ENCODE assay signal across 27 cellular contexts in the genomic region with DNA sequence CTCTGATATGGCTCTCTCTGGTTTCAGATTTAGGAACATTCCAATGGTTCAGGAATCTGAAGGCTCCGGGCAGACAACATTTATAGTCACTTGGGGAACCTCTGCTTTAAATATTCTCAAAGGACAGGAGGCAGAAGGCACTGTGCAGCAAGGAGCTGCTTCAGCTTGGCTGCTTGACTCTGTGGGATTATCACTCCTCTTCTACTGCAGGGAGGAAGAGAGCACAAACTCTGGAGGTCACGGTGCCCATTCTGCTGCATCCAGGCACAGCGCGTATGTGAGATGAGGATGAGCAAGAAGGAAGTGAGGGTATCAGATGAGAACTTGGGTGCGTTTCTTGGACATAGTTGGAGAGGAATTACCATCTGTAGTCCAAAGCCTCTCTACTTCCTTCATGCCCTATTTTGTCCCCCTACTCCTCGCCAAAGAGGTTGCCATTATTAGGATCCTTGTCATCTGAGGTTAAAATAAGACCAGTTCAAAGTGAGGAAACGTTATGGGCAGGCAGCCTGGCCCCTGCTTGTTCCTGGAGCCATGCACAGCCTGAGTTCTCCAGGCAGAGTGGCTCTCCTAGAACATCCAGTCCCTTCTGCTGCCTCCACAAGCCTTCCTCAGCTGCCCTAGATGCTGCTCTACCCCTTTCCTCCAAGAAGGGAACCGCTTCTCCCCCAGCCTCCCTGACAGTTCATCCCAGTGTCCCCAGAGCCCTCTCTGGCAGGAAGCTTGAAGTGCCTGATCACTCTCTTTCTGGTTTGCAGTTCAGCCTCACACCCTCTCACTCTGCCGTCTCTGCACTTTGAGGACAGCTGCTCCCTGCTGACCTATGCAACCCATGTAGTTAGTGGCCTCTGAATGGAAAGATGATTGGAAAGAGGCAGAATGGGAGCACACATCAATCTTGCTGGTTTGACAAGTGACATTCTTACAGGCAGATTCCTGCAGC. TPM values are rescaled to one million over a fixed set of nuclear protein-coding genes. Genes with fewer than 3 reads are reported as not detected.
DNase-seq lines count a peak whose midpoint lies in the region; ATAC-seq and TF ChIP-seq lines count a peak whose summit lies in the region.
"Had no signal": no experiment of that assay in that cellular context is flagged by ENCODE, and none has a peak within 500 bp of the region (broad histone marks: within the 10 kb centered on the region; RNA-seq: fewer than 3 reads in every experiment).

No MANE protein-coding gene starts in this region.

- H3K36me3 ChIP-seq in WERI-Rb-1 (no peaks in the 10 kb centered on the region), mesendoderm (ENCODE audit: control insufficient read depth, insufficient read depth, low read length) (no peaks in the 10 kb centered on the region), right lobe of liver (no peaks in the 10 kb centered on the region)
- H3K36me3 ChIP-seq: brain microvascular endothelial cell, esophagus muscularis mucosa, SJSA1 had no signal

- peaks cover 4% of the 10 kb centered on the region for H3K9me3 ChIP-seq in WERI-Rb-1 (ENCODE audit: severe bottlenecking)
- no peaks in the 10 kb centered on the region for H3K9me3 ChIP-seq in right lobe of liver
- H3K9me3 ChIP-seq: esophagus muscularis mucosa, SJSA1 had no signal

- H3K18ac ChIP-seq in mesendoderm (ENCODE audit: low read length), result no peak overlapping the region

- DNase-seq in HL-60 (ENCODE audit: low read depth in 1 of 2, low spot score in 1 of 2) (no peak), WERI-Rb-1 (peak; percentile 2), mesendoderm (peak; percentile 38), NCI-H2029 (lab: John Stamatoyannopoulos, UW) (no peak), ecto neural progenitor cell (ENCODE audit: low spot score) (no peak), right lobe of liver (no peak)
- peak; percentile 8 for DNase-seq in stimulated activated CD8-positive, alpha-beta memory T cell treated with anti-CD3 and anti-CD28 coated beads, Interleukin-4, amount 100 ng/mL, for 48 hours
- DNase-seq: activated CD4-positive, alpha-beta T cell treated with anti-CD3 and anti-CD28 coated beads for 4 hours; activated naive CD4-positive, alpha-beta T cell treated with anti-CD3 and anti-CD28 coated beads for 36 hours; brain microvascular endothelial cell; Calu3; effector memory CD4-positive, alpha-beta T cell; foreskin melanocyte; naive B cell; NCI-H2171 treated with DMSO at 0.1 percent for 48 hours; NCI-H526; stimulated activated CD4-positive, alpha-beta T cell treated with anti-CD3 and anti-CD28 coated beads, Interleukin-12 subunit alpha, Interleukin-12 subunit beta, amount 100 ng/mL, for 4 hours; stimulated activated CD4-positive, alpha-beta T cell treated with anti-CD3 and anti-CD28 coated beads, Interleukin-4, amount 100 ng/mL, for 4 hours; T-helper 17 cell had no signal

- intact Hi-C loops in right lobe of liver (cut with DNase I), result no loop called here

- no peaks in the 10 kb centered on the region for H3K4me1 ChIP-seq in mesendoderm (ENCODE audit: control insufficient read depth, low read depth, low read length)
- H3K4me1 ChIP-seq in right lobe of liver, result no peaks in the 10 kb centered on the region
- H3K4me1 ChIP-seq: SJSA1 had no signal

- no peak overlapping the region for H3K9ac ChIP-seq in mesendoderm (ENCODE audit: low read length)

- TF ChIP-seq CTCF in HL-60 (IDR thresholded peaks at IDR 0.05; ENCODE audit: insufficient read depth, low read length), result no peak
- TF ChIP-seq CTCF in WERI-Rb-1 (IDR thresholded peaks at IDR 0.05; ENCODE audit: low read depth, low read length), result no peak
- TF ChIP-seq CTCF in right lobe of liver (IDR thresholded peaks at IDR 0.05), result no peak

- no peaks in the 10 kb centered on the region for H3K27me3 ChIP-seq in HL-60 (ENCODE audit: insufficient read depth, poor library complexity, severe bottlenecking)
- no peaks in the 10 kb centered on the region for H3K27me3 ChIP-seq in WERI-Rb-1 (ENCODE audit: insufficient read depth, low read depth, severe bottlenecking)
- no peaks in the 10 kb centered on the region for H3K27me3 ChIP-seq in mesendoderm (ENCODE audit: insufficient read depth, low read length, poor library complexity)
- H3K27me3 ChIP-seq in right lobe of liver, result no peaks in the 10 kb centered on the region
- H3K27me3 ChIP-seq: brain microvascular endothelial cell had no signal

- no peak for ATAC-seq in right lobe of liver
- ATAC-seq: GM12878, T-helper 17 cell had no signal

- H4K8ac ChIP-seq in mesendoderm (ENCODE audit: low read depth, low read length), result no peak overlapping the region

- TF ChIP-seq POLR2A in right lobe of liver (IDR thresholded peaks at IDR 0.05), result no peak

- H4K5ac ChIP-seq in mesendoderm (ENCODE audit: low read length), result no peak overlapping the region

- no peak overlapping the region for H2BK15ac ChIP-seq in mesendoderm (replicated peaks; ENCODE audit: low read depth)

- no peak overlapping the region for H3K56ac ChIP-seq in mesendoderm (ENCODE audit: low read length)

- no CpG with 5 or more reads among the region's 9 CpGs for WGBS in mesendoderm (ENCODE audit: extremely low coverage, insufficient coverage, low lambda C conversion rate)
- 56% methylated on average over 8 of the region's 9 CpGs for WGBS in right lobe of liver (ENCODE audit: insufficient coverage, low coverage, low lambda C conversion rate, missing lambda C conversion rate)

- H3K4ac ChIP-seq in mesendoderm (ENCODE audit: low read depth, low read length), result no peak overlapping the region

- H3K79me1 ChIP-seq in mesendoderm (ENCODE audit: low read length), result no peaks in the 10 kb centered on the region

- H3K4me2 ChIP-seq in mesendoderm (ENCODE audit: low read length), result no peak overlapping the region

- H3K27ac ChIP-seq in HL-60 (replicated peaks) (peak overlapping the region; percentile 93), WERI-Rb-1 (no peak overlapping the region), mesendoderm (ENCODE audit: low read depth, low read length) (no peak overlapping the region), right lobe of liver (no peak overlapping the region)
- H3K27ac ChIP-seq: brain microvascular endothelial cell, esophagus muscularis mucosa, SJSA1 had no signal

- no peak overlapping the region for H2BK5ac ChIP-seq in mesendoderm (ENCODE audit: low read length)

- no peak overlapping the region for H2AK5ac ChIP-seq in mesendoderm (ENCODE audit: low read length)

- H2BK120ac ChIP-seq in mesendoderm (ENCODE audit: low read depth, low read length), result no peak overlapping the region

- H3K23ac ChIP-seq in mesendoderm (ENCODE audit: low read length), result no peak overlapping the region

- H3K4me3 ChIP-seq in HL-60 (replicated peaks; ENCODE audit: insufficient read depth, low read length) (no peak overlapping the region), WERI-Rb-1 (ENCODE audit: low read depth, low read length) (no peak overlapping the region), mesendoderm (ENCODE audit: low read length) (no peak overlapping the region), right lobe of liver (no peak overlapping the region)
- H3K4me3 ChIP-seq: esophagus muscularis mucosa, GM12878, SJSA1 had no signal

- H3K79me2 ChIP-seq in mesendoderm (ENCODE audit: control insufficient read depth, insufficient read depth, low read length), result no peaks in the 10 kb centered on the region

RNA-seq across cellular contexts. Expression of a gene that starts 12.5 kb away (rescaled TPM):
- polyA plus RNA-seq in mesendoderm (2013, experiment 1 of 2), result not detected
- polyA plus RNA-seq in mesendoderm (2013, experiment 2 of 2), result not detected
- total RNA-seq in right lobe of liver, result not detected
- total RNA-seq: activated naive CD4-positive, alpha-beta T cell treated with anti-CD3 and anti-CD28 coated beads for 36 hours; Calu3; esophagus muscularis mucosa; GM12878; kidney epithelial cell; lung microvascular endothelial cell; osteoblast; SJSA1; T-helper 17 cell had no signal
- polyA plus RNA-seq: CD14-positive monocyte, GM12878, thymus had no signal

RNA-seq across cellular contexts. Expression of a gene that starts 53.6 kb away (rescaled TPM):
- 0.21 TPM for polyA plus RNA-seq in mesendoderm (2013, experiment 1 of 2)
- polyA plus RNA-seq in mesendoderm (2013, experiment 2 of 2), result 0.22 TPM
- 10 to 100 TPM in 1 of 6 experiments, 1 to 10 TPM in 2, under 1 TPM in 2, not detected in 1; 0.33 to 41.0 (median 1.2) TPM for total RNA-seq in right lobe of liver
- total RNA-seq: activated naive CD4-positive, alpha-beta T cell treated with anti-CD3 and anti-CD28 coated beads for 36 hours; Calu3; esophagus muscularis mucosa; GM12878; kidney epithelial cell; lung microvascular endothelial cell; osteoblast; SJSA1; T-helper 17 cell had no signal
- polyA plus RNA-seq: CD14-positive monocyte, GM12878 had no signal

Comparison
In these comparisons a context has a peak if more than half of its experiments do, and no peak if none do; other contexts are left out.
1. DNase-seq: peak in WERI-Rb-1 (single experiment), mesendoderm (single experiment) and stimulated activated CD8-positive, alpha-beta memory T cell treated with anti-CD3 and anti-CD28 coated beads, Interleukin-4, amount 100 ng/mL, for 48 hours (single experiment); none in HL-60 (0 of 2), NCI-H2029 (single experiment), ecto neural progenitor cell (single experiment) and right lobe of liver (0 of 3).